ENCODE assay signal across 1 cellular context in genomic region chr9:81374459-81374858, GRCh38.
TF ChIP-seq lines count a peak whose summit lies in the region.

No MANE protein-coding gene starts in this region.

TF ChIP-seq in GM23338, 12 proteins besides CTCF, POLR2A, EP300 and RAD21 (continued from another document):
- TF ChIP-seq ZNF462 (CRISPR knock-in tag; IDR thresholded peaks at IDR 0.05) (no peak), EZH2 (IDR thresholded peaks at IDR 0.05; ENCODE audit: low read depth, unreplicated experiment) (no peak), STAT1 (IDR thresholded peaks at IDR 0.05; ENCODE audit: unreplicated experiment) (no peak), JUNB (IDR thresholded peaks at IDR 0.05; ENCODE audit: unreplicated experiment) (no peak), EZH2phosphoT487 (IDR thresholded peaks at IDR 0.05; ENCODE audit: unreplicated experiment) (no peak), CREB1 (CRISPR knock-in tag; IDR thresholded peaks at IDR 0.05; ENCODE audit: low read depth) (no peak), REST (IDR thresholded peaks at IDR 0.05; ENCODE audit: unreplicated experiment) (no peak), ZNF331 (CRISPR knock-in tag; IDR thresholded peaks at IDR 0.05; ENCODE audit: low read depth) (no peak), ETS1 (IDR thresholded peaks at IDR 0.05) (no peak), POLR2AphosphoS5 (IDR thresholded peaks at IDR 0.05; ENCODE audit: low read depth) (no peak)
